ENCODE assay signal across 9 cellular contexts in the genomic region with DNA sequence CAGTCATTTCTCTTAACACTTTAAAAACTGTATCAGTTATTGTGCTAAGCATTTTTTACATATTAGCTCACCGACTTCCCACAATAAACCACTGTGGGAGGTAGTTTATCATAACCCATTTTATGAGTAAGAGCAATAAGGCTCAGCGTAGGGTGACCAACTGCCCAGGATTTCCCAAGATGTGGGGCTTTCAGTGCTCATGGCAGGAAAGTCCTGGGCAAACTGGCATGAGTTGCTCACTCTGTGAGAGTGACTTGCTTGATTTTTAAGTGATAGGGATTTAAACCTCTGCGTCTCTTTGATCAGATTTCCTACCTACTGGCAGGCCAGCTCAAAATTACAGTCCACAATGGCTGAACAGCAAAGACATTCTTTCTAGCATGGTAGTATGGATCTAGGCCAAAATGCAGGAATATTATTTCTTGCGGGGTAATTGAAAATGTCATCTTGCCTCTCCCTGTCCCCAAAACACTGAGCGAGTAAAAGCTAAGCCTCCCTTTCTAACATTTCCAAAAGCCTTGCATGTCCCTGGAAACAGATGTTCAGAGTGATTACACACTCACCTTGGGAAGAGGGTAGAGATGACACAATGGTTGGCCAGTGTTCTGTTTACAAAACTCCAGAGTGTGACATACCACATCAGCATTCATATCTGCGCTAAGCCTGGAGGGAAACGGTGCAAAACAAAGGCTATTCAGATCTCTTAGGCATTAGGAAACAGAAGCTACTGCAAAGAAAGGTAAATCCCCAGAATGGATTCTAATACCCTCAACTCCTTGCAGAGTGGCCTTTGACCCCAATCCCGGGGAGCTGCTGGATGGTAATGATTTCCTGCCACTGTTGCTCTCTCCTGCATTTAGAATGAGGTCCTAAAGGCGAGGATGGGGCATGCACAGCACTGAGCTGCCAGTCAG.
DNase-seq lines count a peak whose midpoint lies in the region; TF ChIP-seq lines count a peak whose summit lies in the region.
"Had no signal": no experiment of that assay in that cellular context is flagged by ENCODE, and none has a peak within 500 bp of the region (broad histone marks: within the 10 kb centered on the region; RNA-seq: fewer than 3 reads in every experiment).

No MANE protein-coding gene starts in this region.

- H3K27ac Mint-ChIP-seq in Calu3 (ENCODE audit: unreplicated experiment) = peak overlapping the region; percentile 15
- peak overlapping the region; percentile 49 for H3K27ac Mint-ChIP-seq in dendritic cell treated with granulocyte-macrophage colony-stimulating factor and Interleukin-4, amounts not matched to agents 40 ng/mL and 50 ng/mL, for 4 days
- H3K27ac Mint-ChIP-seq in nephron progenitor cell = peak overlapping the region; percentile 89

- H3K27ac ChIP-seq in dorsolateral prefrontal cortex = peak overlapping the region in 16 of 59 donors; percentile 5 to 74 (median 20)

- H3K36me3 Mint-ChIP-seq in Calu3 (ENCODE audit: insufficient read depth, unreplicated experiment) (no peaks in the 10 kb centered on the region), nephron progenitor cell (ENCODE audit: low read depth) (no peaks in the 10 kb centered on the region)
- H3K36me3 Mint-ChIP-seq in dendritic cell treated with granulocyte-macrophage colony-stimulating factor and Interleukin-4, amounts not matched to agents 40 ng/mL and 50 ng/mL, for 4 days (ENCODE audit: low read depth) = peaks cover 85% of the 10 kb centered on the region

- H3K4me3 Mint-ChIP-seq in Calu3 (ENCODE audit: low read depth, unreplicated experiment) (no peak overlapping the region), nephron progenitor cell (no peak overlapping the region)
- H3K4me3 Mint-ChIP-seq in dendritic cell treated with granulocyte-macrophage colony-stimulating factor and Interleukin-4, amounts not matched to agents 40 ng/mL and 50 ng/mL, for 4 days = no peak overlapping the region

- BruUV-seq in Calu3 (replicated peaks; lab: Mats Ljungman, UMichigan) = no TSS peak

- H3K4me1 Mint-ChIP-seq in Calu3 (ENCODE audit: low read depth, unreplicated experiment) (peaks cover 29% of the 10 kb centered on the region), nephron progenitor cell (peaks cover 86% of the 10 kb centered on the region)
- H3K4me1 Mint-ChIP-seq in dendritic cell treated with granulocyte-macrophage colony-stimulating factor and Interleukin-4, amounts not matched to agents 40 ng/mL and 50 ng/mL, for 4 days (ENCODE audit: low read depth) = peaks cover 60% of the 10 kb centered on the region

- no peak overlapping the region for H3K4me3 ChIP-seq in dorsolateral prefrontal cortex
- H3K4me3 ChIP-seq: thyroid gland had no signal

- H3K27me3 ChIP-seq in dorsolateral prefrontal cortex = no peaks in the 10 kb centered on the region
- H3K27me3 ChIP-seq: thyroid gland had no signal

- CTCF ChIA-PET in Calu3 (lab: Charles Lee) = interaction anchor here (0.7 to 1.8 kb wide), 5 partner anchors 12 to 523 kb away, joined by 3 to 4 read pairs (median 3); no protein-coding TSS in a partner anchor

- peak; percentile 48 for DNase-seq in Calu3
- DNase-seq in NCI-H2029 (lab: John Stamatoyannopoulos, UW) = peak; percentile 78
- DNase-seq in nephron progenitor cell = peak; percentile 27
- DNase-seq in GDM1 (lab: John Stamatoyannopoulos, UW) = no peak
- no peak for DNase-seq in stimulated activated CD4-positive, alpha-beta T cell treated with anti-CD3 and anti-CD28 coated beads, Interleukin-4, amount 100 ng/mL, for 1 hour
- DNase-seq in dorsolateral prefrontal cortex = no peak
- no peak for DNase-seq in stimulated activated naive CD4-positive, alpha-beta T cell treated with Interleukin-2 at 50 U/mL for 16 hours (lab: John Stamatoyannopoulos, UW)
- DNase-seq: thyroid gland had no signal

- H3K27me3 Mint-ChIP-seq in Calu3 (ENCODE audit: unreplicated experiment) (no peaks in the 10 kb centered on the region), nephron progenitor cell (ENCODE audit: low read depth, poor library complexity) (no peaks in the 10 kb centered on the region)
- no peaks in the 10 kb centered on the region for H3K27me3 Mint-ChIP-seq in dendritic cell treated with granulocyte-macrophage colony-stimulating factor and Interleukin-4, amounts not matched to agents 40 ng/mL and 50 ng/mL, for 4 days

- intact Hi-C loops in Calu3 (cut with micrococcal nuclease; ENCODE audit: unreplicated experiment) (no loop called here), dorsolateral prefrontal cortex (cut with DNase I) (no loop called here)
- intact Hi-C loops in dendritic cell treated with granulocyte-macrophage colony-stimulating factor and Interleukin-4, amounts not matched to agents 40 ng/mL and 50 ng/mL, for 4 days (cut with micrococcal nuclease) = no loop called here

- no peak for TF ChIP-seq CTCF in Calu3 (IDR thresholded peaks at IDR 0.05; ENCODE audit: unreplicated experiment)
- TF ChIP-seq CTCF in nephron progenitor cell (IDR thresholded peaks at IDR 0.05) = no peak
- TF ChIP-seq CTCF in dorsolateral prefrontal cortex (IDR thresholded peaks at IDR 0.05 in 54 of 56, conservative IDR thresholded peaks at IDR 0.05 in 2 of 56; ENCODE audit: low read depth in 1 of 56, partially characterized antibody in 56 of 56) = no peak

- no peaks in the 10 kb centered on the region for H3K9me3 Mint-ChIP-seq in Calu3 (ENCODE audit: low read depth, unreplicated experiment)
- no peaks in the 10 kb centered on the region for H3K9me3 Mint-ChIP-seq in dendritic cell treated with granulocyte-macrophage colony-stimulating factor and Interleukin-4, amounts not matched to agents 40 ng/mL and 50 ng/mL, for 4 days
- H3K9me3 Mint-ChIP-seq in nephron progenitor cell = peaks cover 5% of the 10 kb centered on the region

Comparison
In these comparisons a context has a peak if more than half of its experiments do, and no peak if none do; other contexts are left out.
1. DNase-seq: peak in Calu3 (single experiment), NCI-H2029 (single experiment) and nephron progenitor cell (single experiment); none in GDM1 (single experiment), stimulated activated CD4-positive, alpha-beta T cell treated with anti-CD3 and anti-CD28 coated beads, Interleukin-4, amount 100 ng/mL, for 1 hour (single experiment), dorsolateral prefrontal cortex (0 of 10) and stimulated activated naive CD4-positive, alpha-beta T cell treated with Interleukin-2 at 50 U/mL for 16 hours (single experiment).
2. H3K27ac Mint-ChIP-seq: peak in every context shown above with its lines; median percentile 89 in nephron progenitor cell; 49 in dendritic cell treated with granulocyte-macrophage colony-stimulating factor and Interleukin-4, amounts not matched to agents 40 ng/mL and 50 ng/mL, for 4 days; 15 in Calu3.